In the genomic region with DNA sequence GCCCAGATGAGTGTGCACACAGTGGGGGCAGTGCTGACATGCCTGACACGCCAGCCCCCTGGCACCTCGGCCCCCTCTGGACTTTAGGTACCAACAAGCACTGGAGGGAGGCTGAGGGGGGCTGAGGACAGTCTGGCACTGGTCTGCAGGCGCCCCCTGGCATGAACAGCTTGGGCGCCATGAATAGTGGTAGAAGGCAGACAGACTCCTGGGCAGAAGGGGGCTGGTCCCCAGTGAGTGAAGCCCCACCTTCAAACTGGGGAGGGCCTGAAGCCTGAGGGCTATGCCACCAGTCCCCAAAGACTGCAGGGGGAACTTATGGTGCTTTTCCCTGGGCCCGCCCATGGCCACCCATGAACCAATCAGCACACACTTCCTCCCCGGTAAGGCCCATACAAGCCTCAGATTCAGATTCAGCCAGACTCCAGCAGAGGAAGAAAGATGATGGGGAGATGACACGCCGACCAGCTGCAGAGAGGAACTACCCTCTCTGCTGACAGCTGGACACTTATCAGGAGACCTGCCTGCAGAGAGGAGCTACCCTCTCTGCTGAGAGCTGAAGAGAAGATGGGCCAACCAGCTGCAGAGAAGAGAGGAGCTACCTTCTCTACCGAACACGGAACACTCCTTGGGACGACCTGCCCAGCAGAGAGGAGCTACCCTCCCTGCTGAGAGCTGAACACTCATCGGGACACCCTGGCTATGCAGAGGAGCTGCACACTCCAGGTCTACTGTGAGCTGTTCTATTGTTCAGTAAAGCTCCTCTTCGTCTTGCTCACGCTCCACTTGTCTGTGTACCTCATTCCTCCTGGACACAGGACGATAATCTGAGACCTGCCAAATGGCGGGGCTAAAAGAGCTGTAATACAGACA, we compare ENCODE assay signal across 11 cellular contexts.
A peak's percentile ranks its signal among the peaks of the same experiment; 100 is the strongest.
DNase-seq lines count a peak whose midpoint lies in the region; ATAC-seq, FAIRE-seq and TF ChIP-seq lines count a peak whose summit lies in the region.
"Had no signal": no experiment of that assay in that cellular context is flagged by ENCODE, and none has a peak within 500 bp of the region (broad histone marks: within the 10 kb centered on the region; RNA-seq: fewer than 3 reads in every experiment).

No MANE protein-coding gene starts in this region.

- TF ChIP-seq RAD21 in H1 (IDR thresholded peaks at IDR 0.05 in 1 of 2, conservative IDR thresholded peaks at IDR 0.05 in 1 of 2; ENCODE audit: low read depth in 2 of 2, low read length in 2 of 2): no peak; a peak in 1 of 4 replicates

- CTCF ChIA-PET in H1 (lab: Charles Lee; ENCODE audit: partially characterized antibody) (interaction anchor here (0.6 to 2.7 kb wide), 15 partner anchors 11 to 521 kb away, joined by 3 to 12 read pairs (median 4); no protein-coding TSS in a partner anchor), HEK293T (lab: Yijun Ruan, JAX) (no interaction called here)

- H2AFZ ChIP-seq in H1 (ENCODE audit: low read length): peak overlapping the region; percentile 81

- H3K9ac ChIP-seq in H1 (replicated peaks in 1 of 4; ENCODE audit: extremely low read depth in 1 of 4, low read depth in 3 of 4, low read length in 3 of 4): no peak overlapping the region

- no peak for TF ChIP-seq EP300 in H1 (IDR thresholded peaks at IDR 0.05; ENCODE audit: borderline replicate concordance in 1 of 2, low read depth in 2 of 2, low read length in 2 of 2)

- H3K4me3 ChIP-seq in H1 (ENCODE audit: extremely low read depth in 1 of 4, insufficient read depth in 2 of 4, low read depth in 3 of 4, low read length in 4 of 4): no peak overlapping the region
- H3K4me3 ChIP-seq: dorsolateral prefrontal cortex had no signal

- no peak overlapping the region for H3K4ac ChIP-seq in H1 (replicated peaks; ENCODE audit: insufficient read length, low read depth, low read length)

- no peak for TF ChIP-seq POLR2A in H1 (IDR thresholded peaks at IDR 0.05; ENCODE audit: control extremely low read depth in 1 of 2, low read depth in 2 of 2, low read length in 2 of 2)

- H4K5ac ChIP-seq in H1 (ENCODE audit: insufficient read length, low read depth, low read length): no peak overlapping the region

- DNase-seq in ELR (ENCODE audit: low read depth) (peak; percentile 8), NCI-H510A treated with DMSO at 0.1 percent for 48 hours (lab: John Stamatoyannopoulos, UW) (peak; percentile 80), H1 (ENCODE audit: low read depth in 1 of 2, low spot score in 2 of 2) (peak in 1 of 2 experiments; percentile 47), HEK293T (ENCODE audit: extremely low spot score) (no peak), HPDE6-E6E7 (ENCODE audit: extremely low spot score) (no peak), NCI-H1930 (lab: John Stamatoyannopoulos, UW) (no peak)
- DNase-seq: activated T-cell treated with anti-CD3 and anti-CD28 coated beads, Interleukin-2, amount 50 U/mL, for 48 hours; CD4-positive, alpha-beta memory T cell had no signal

- H3K9me3 ChIP-seq in H1 (ENCODE audit: insufficient read depth in 2 of 2, low read depth in 1 of 2, low read length in 1 of 2): no peaks in the 10 kb centered on the region

- no peaks in the 10 kb centered on the region for H3K23me2 ChIP-seq in H1 (ENCODE audit: low read depth, low read length)

- H2BK20ac ChIP-seq in H1 (ENCODE audit: low read length): no peak overlapping the region

- no peak for FAIRE-seq in H1 (lab: Jason Lieb, UNC)

- WGBS in H1 (ENCODE audit: extremely low coverage in 1 of 2, insufficient coverage in 1 of 2, insufficient read length in 1 of 2, insufficient replicate concordance in 2 of 2, low coverage in 1 of 2, low lambda C conversion rate in 2 of 2, missing lambda C conversion rate in 1 of 2), 2 experiments: 87% methylated on average over 14 of the region's 16 CpGs; no CpG with 5 or more reads in 1 of the 2 experiments

- no peaks in the 10 kb centered on the region for H3K79me1 ChIP-seq in H1 (ENCODE audit: low read depth, low read length)

- H3K27ac ChIP-seq in H1 (ENCODE audit: low read depth, low read length): no peak overlapping the region

- peak in 1 of 3 experiments; percentile 1; a peak in 1 of 4 replicates for TF ChIP-seq CTCF in H1 (IDR thresholded peaks at IDR 0.05; ENCODE audit: control extremely low read depth in 1 of 3, insufficient read depth in 1 of 3, low read depth in 1 of 3, low read length in 3 of 3)

- H3K27me3 ChIP-seq in H1 (replicated peaks in 1 of 4; ENCODE audit: control insufficient read depth in 3 of 4, extremely low read depth in 1 of 4, insufficient read depth in 3 of 4, low read length in 3 of 4): no peaks in the 10 kb centered on the region
- H3K27me3 ChIP-seq: dorsolateral prefrontal cortex had no signal

- POLR2A ChIA-PET in H1 (lab: Charles Lee; ENCODE audit: partially characterized antibody): no interaction called here
- POLR2A ChIA-PET in HEK293T (lab: Yijun Ruan, JAX): no interaction called here

- no peak overlapping the region for H2BK120ac ChIP-seq in H1 (replicated peaks; ENCODE audit: low read depth, low read length)

- H2BK5ac ChIP-seq in H1 (ENCODE audit: low read depth, low read length): no peak overlapping the region; the same call in 1 of the 2 replicates

- ATAC-seq in GM21786 (IDR thresholded peaks at IDR 0.05; ENCODE audit: unreplicated experiment) (peak; percentile 52), HG03571 (IDR thresholded peaks at IDR 0.05; ENCODE audit: unreplicated experiment) (no peak)

- no peaks in the 10 kb centered on the region for H4K20me1 ChIP-seq in H1 (replicated peaks in 1 of 2; ENCODE audit: control insufficient read depth in 1 of 2, insufficient read depth in 2 of 2, low read length in 2 of 2)

- no peak overlapping the region for H2BK15ac ChIP-seq in H1 (ENCODE audit: low read length)

- H4K8ac ChIP-seq in H1 (ENCODE audit: extremely low read depth, insufficient read depth, low read length): peak overlapping the region; percentile 29; the same call in 1 of the 2 replicates

- H3K23ac ChIP-seq in H1 (ENCODE audit: insufficient read length): no peak overlapping the region

- H3K36me3 ChIP-seq in H1 (ENCODE audit: control insufficient read depth in 2 of 4, insufficient read depth in 4 of 4, low read length in 3 of 4): no peaks in the 10 kb centered on the region

- H3K14ac ChIP-seq in H1 (ENCODE audit: insufficient read length): no peak overlapping the region

- no peaks in the 10 kb centered on the region; a peak in 1 of 7 replicates for H3K4me1 ChIP-seq in H1 (replicated peaks in 1 of 4; ENCODE audit: control insufficient read depth in 3 of 4, insufficient read depth in 4 of 4, low read length in 3 of 4)

- no peak overlapping the region for H3K56ac ChIP-seq in H1 (replicated peaks; ENCODE audit: insufficient read length, low read depth, low read length)

- H3K4me2 ChIP-seq in H1 (ENCODE audit: insufficient read depth in 1 of 2, low read depth in 2 of 2, low read length in 2 of 2): no peak overlapping the region

- no peak overlapping the region for H4K91ac ChIP-seq in H1 (replicated peaks; ENCODE audit: insufficient read length, low read length)

- no peak overlapping the region; the same call in 1 of the 2 replicates for H2BK12ac ChIP-seq in H1 (ENCODE audit: low read depth, low read length)

- peak overlapping the region; percentile 9; the same call in 1 of the 2 replicates for H3K18ac ChIP-seq in H1 (ENCODE audit: extremely low read depth, low read length)

- H3K79me2 ChIP-seq in H1 (ENCODE audit: control insufficient read depth in 1 of 2, insufficient read depth in 2 of 2, low read length in 2 of 2): no peaks in the 10 kb centered on the region

- H2AK5ac ChIP-seq in H1 (ENCODE audit: low read depth, low read length): no peak overlapping the region

TF ChIP-seq in H1, 55 proteins besides CTCF, POLR2A, EP300 and RAD21:
- TF ChIP-seq CHD2 (IDR thresholded peaks at IDR 0.05; ENCODE audit: low read length): no peak
- no peak for TF ChIP-seq JUN (IDR thresholded peaks at IDR 0.05; ENCODE audit: low read depth, low read length)
- TF ChIP-seq CBX5 (IDR thresholded peaks at IDR 0.05; ENCODE audit: low read depth, low read length): no peak
- TF ChIP-seq ZNF274 (IDR thresholded peaks at IDR 0.05; ENCODE audit: borderline replicate concordance, extremely low read depth, low read length): no peak
- TF ChIP-seq KDM5A (IDR thresholded peaks at IDR 0.05; ENCODE audit: low read length): no peak
- no peak for TF ChIP-seq MAFK (IDR thresholded peaks at IDR 0.05; ENCODE audit: low read depth, low read length)
- no peak for TF ChIP-seq SIX5 (IDR thresholded peaks at IDR 0.05; ENCODE audit: low read depth, low read length)
- no peak for TF ChIP-seq NRF1 (IDR thresholded peaks at IDR 0.05; ENCODE audit: low read depth, low read length)
- no peak for TF ChIP-seq JUND (IDR thresholded peaks at IDR 0.05; ENCODE audit: low read length)
- no peak for TF ChIP-seq FOSL1 (IDR thresholded peaks at IDR 0.05; ENCODE audit: insufficient read depth, low read depth, low read length)
- TF ChIP-seq TEAD4 (IDR thresholded peaks at IDR 0.05; ENCODE audit: low read depth, low read length): no peak

TF ChIP-seq in HEK293T, 16 proteins besides CTCF, POLR2A, EP300 and RAD21:
- no peak for TF ChIP-seq BHLHE40 (IDR thresholded peaks at IDR 0.05; ENCODE audit: borderline replicate concordance)
- TF ChIP-seq SP1 (IDR thresholded peaks at IDR 0.05): no peak
- TF ChIP-seq ARNT (IDR thresholded peaks at IDR 0.05): no peak
- TF ChIP-seq FOXK2 (IDR thresholded peaks at IDR 0.05): no peak
- no peak for TF ChIP-seq TARDBP (IDR thresholded peaks at IDR 0.05)
- TF ChIP-seq ZNF384 (IDR thresholded peaks at IDR 0.05): no peak
- TF ChIP-seq HDGF (IDR thresholded peaks at IDR 0.05; ENCODE audit: borderline replicate concordance): no peak
- TF ChIP-seq FOXA1 (IDR thresholded peaks at IDR 0.05): no peak
- no peak for TF ChIP-seq LEF1 (IDR thresholded peaks at IDR 0.05; ENCODE audit: borderline replicate concordance)
- no peak for TF ChIP-seq CTBP1 (IDR thresholded peaks at IDR 0.05; ENCODE audit: borderline replicate concordance)
- TF ChIP-seq NFRKB (IDR thresholded peaks at IDR 0.05): no peak
- TF ChIP-seq L3MBTL2 (conservative IDR thresholded peaks at IDR 0.05): no peak
- TF ChIP-seq, protein P1, sequence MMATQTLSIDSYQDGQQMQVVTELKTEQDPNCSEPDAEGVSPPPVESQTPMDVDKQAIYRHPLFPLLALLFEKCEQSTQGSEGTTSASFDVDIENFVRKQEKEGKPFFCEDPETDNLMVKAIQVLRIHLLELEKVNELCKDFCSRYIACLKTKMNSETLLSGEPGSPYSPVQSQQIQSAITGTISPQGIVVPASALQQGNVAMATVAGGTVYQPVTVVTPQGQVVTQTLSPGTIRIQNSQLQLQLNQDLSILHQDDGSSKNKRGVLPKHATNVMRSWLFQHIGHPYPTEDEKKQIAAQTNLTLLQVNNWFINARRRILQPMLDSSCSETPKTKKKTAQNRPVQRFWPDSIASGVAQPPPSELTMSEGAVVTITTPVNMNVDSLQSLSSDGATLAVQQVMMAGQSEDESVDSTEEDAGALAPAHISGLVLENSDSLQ (IDR thresholded peaks at IDR 0.05): no peak
- no peak for TF ChIP-seq FOXM1 (IDR thresholded peaks at IDR 0.05; ENCODE audit: borderline replicate concordance)
- TF ChIP-seq ELF4 (IDR thresholded peaks at IDR 0.05): no peak
- no peak for TF ChIP-seq SUZ12 (IDR thresholded peaks at IDR 0.05)
TF ChIP-seq in HEK293T: peak in this region for 0.

Comparison
In these comparisons a context has a peak if more than half of its experiments do, and no peak if none do; other contexts are left out.
1. DNase-seq: peak in ELR (single experiment) and NCI-H510A treated with DMSO at 0.1 percent for 48 hours (single experiment); none in HEK293T (single experiment), HPDE6-E6E7 (single experiment) and NCI-H1930 (0 of 2).